8 cellular contexts compared by ENCODE assay signal in the genomic region with DNA sequence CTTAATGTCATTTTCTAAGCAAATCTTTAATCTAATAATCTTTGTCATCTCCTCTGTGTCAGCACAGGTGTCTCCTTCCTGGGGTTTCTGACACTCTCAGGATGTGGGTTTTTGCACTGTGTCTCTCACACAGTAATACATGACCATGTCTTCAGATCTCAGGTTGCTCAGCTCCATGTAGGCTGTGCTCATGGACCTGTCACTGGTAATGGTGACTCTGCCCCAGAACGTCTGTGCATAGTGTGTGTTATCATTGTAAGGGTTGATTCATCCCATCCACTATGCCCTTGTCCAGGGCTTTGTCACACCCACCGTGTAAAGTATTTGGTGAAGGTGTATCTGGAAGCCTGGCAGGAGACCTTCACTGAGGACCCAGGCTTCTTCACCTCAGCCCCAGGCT.
DNase-seq lines count a peak whose midpoint lies in the region; ATAC-seq, FAIRE-seq and TF ChIP-seq lines count a peak whose summit lies in the region.
"Not testable (repeated sequence)": the region's sequence is repeated elsewhere in the genome, so short reads cannot be mapped to it uniquely, and the experiment has no call there.

No MANE protein-coding gene starts in this region.

- not testable (repeated sequence) for H3K9me1 ChIP-seq in K562 (ENCODE audit: control insufficient read depth, insufficient read depth, low read length)

- not testable (repeated sequence) for TF ChIP-seq EP300 in K562 (IDR thresholded peaks at IDR 0.05; ENCODE audit: low read length)

- H2AFZ ChIP-seq in DND-41 (ENCODE audit: low read depth, low read length); K562 (ENCODE audit: low read depth, low read length): not testable (repeated sequence)

- H3K4me3 ChIP-seq in DND-41 (ENCODE audit: low read depth in 1 of 2, low read length in 2 of 2); K562: not testable (repeated sequence)

- TF ChIP-seq POLR2A in K562 (conservative IDR thresholded peaks at IDR 0.05): not testable (repeated sequence)

- intact Hi-C loops in CD4-positive, alpha-beta T cell (cut with DNase I, micrococcal nuclease); activated CD4-positive, alpha-beta T cell treated with anti-CD3 and anti-CD28 coated beads for 36 hours (cut with DNase I, micrococcal nuclease); K562 (cut with micrococcal nuclease): not testable (repeated sequence)

- WGBS in K562 (ENCODE audit: insufficient coverage, low coverage, missing lambda C conversion rate): no CpG with 5 or more reads among the region's 2 CpGs

- not testable (repeated sequence) for H3K9me3 Mint-ChIP-seq in CD4-positive, alpha-beta T cell; activated CD4-positive, alpha-beta T cell treated with anti-CD3 and anti-CD28 coated beads for 36 hours (ENCODE audit: low read depth); activated T-helper 17 cell treated with anti-CD3 and anti-CD28 coated beads, Interleukin-2, amount 50 U/mL, for 72 hours; effector memory CD8-positive, alpha-beta T cell; stimulated activated effector memory CD8-positive, alpha-beta T cell treated with anti-CD3 and anti-CD28 coated beads, Interleukin-12 subunit alpha, Interleukin-12 subunit beta, amount 100 ng/mL, for 72 hours

- not testable (repeated sequence) for H3K36me3 Mint-ChIP-seq in CD4-positive, alpha-beta T cell (ENCODE audit: low read depth); T-helper 17 cell (ENCODE audit: low read depth); activated CD4-positive, alpha-beta T cell treated with anti-CD3 and anti-CD28 coated beads for 36 hours (ENCODE audit: low read depth); activated T-helper 17 cell treated with anti-CD3 and anti-CD28 coated beads, Interleukin-2, amount 50 U/mL, for 72 hours (ENCODE audit: low read depth); effector memory CD8-positive, alpha-beta T cell (ENCODE audit: insufficient read depth); stimulated activated effector memory CD8-positive, alpha-beta T cell treated with anti-CD3 and anti-CD28 coated beads, Interleukin-12 subunit alpha, Interleukin-12 subunit beta, amount 100 ng/mL, for 72 hours

- H3K9ac ChIP-seq in DND-41 (ENCODE audit: low read depth, low read length); K562 (ENCODE audit: insufficient read depth in 1 of 2, low read depth in 2 of 2, low read length in 2 of 2): not testable (repeated sequence)

- not testable (repeated sequence) for H3K27ac ChIP-seq in CD4-positive, alpha-beta T cell (ENCODE audit: low read depth, low read length); DND-41 (ENCODE audit: low read length); K562 (ENCODE audit: extremely low read depth, low read depth, low read length)

- H3K27me3 ChIP-seq in CD4-positive, alpha-beta T cell (ENCODE audit: control insufficient read depth, insufficient read depth, low read length); DND-41 (ENCODE audit: insufficient read depth, low read length, poor library complexity); K562 (ENCODE audit: control insufficient read depth in 2 of 2, insufficient read depth in 2 of 2, low read length in 2 of 2): not testable (repeated sequence)

- not testable (repeated sequence) for H3K9me3 ChIP-seq in CD4-positive, alpha-beta T cell (ENCODE audit: control insufficient read depth, low read length); DND-41 (ENCODE audit: insufficient read depth, low read length, severe bottlenecking); T-helper 17 cell (ENCODE audit: control insufficient read depth, low read length, poor library complexity, severe bottlenecking); K562 (replicated peaks; ENCODE audit: control insufficient read depth, insufficient read depth, low read depth, low read length)

- POLR2A ChIA-PET in CD4-positive, alpha-beta T cell (lab: Charles Lee); activated CD4-positive, alpha-beta T cell treated with anti-CD3 and anti-CD28 coated beads for 36 hours (lab: Charles Lee); K562 (lab: Yijun Ruan, JAX): not testable (repeated sequence)

- CTCF ChIA-PET in CD4-positive, alpha-beta T cell (lab: Charles Lee); activated CD4-positive, alpha-beta T cell treated with anti-CD3 and anti-CD28 coated beads for 36 hours (lab: Charles Lee); K562 (lab: Yijun Ruan, JAX; ENCODE audit: low intra/inter-chr PET ratio): not testable (repeated sequence)

- H3K4me1 ChIP-seq in DND-41 (ENCODE audit: insufficient read depth, low read length); K562 (replicated peaks in 1 of 2; ENCODE audit: control insufficient read depth in 2 of 2, insufficient read depth in 2 of 2, low read length in 2 of 2): not testable (repeated sequence)

- not testable (repeated sequence) for BruUV-seq in K562 (replicated peaks; lab: Mats Ljungman, UMichigan)

- H3K4me3 Mint-ChIP-seq in CD4-positive, alpha-beta T cell; T-helper 17 cell; activated CD4-positive, alpha-beta T cell treated with anti-CD3 and anti-CD28 coated beads for 36 hours; activated T-helper 17 cell treated with anti-CD3 and anti-CD28 coated beads, Interleukin-2, amount 50 U/mL, for 72 hours; effector memory CD8-positive, alpha-beta T cell; stimulated activated effector memory CD8-positive, alpha-beta T cell treated with anti-CD3 and anti-CD28 coated beads, Interleukin-12 subunit alpha, Interleukin-12 subunit beta, amount 100 ng/mL, for 72 hours: not testable (repeated sequence)

- DNase-seq in CD4-positive, alpha-beta T cell; DND-41; T-helper 17 cell; activated CD4-positive, alpha-beta T cell treated with anti-CD3 and anti-CD28 coated beads for 36 hours; K562 (ENCODE audit: extremely low read depth in 1 of 4, low spot score in 3 of 4); effector memory CD8-positive, alpha-beta T cell; stimulated activated effector memory CD8-positive, alpha-beta T cell treated with anti-CD3 and anti-CD28 coated beads, Interleukin-12 subunit alpha, Interleukin-12 subunit beta, amount 100 ng/mL, for 72 hours (ENCODE audit: low spot score in 2 of 2): not testable (repeated sequence)

- not testable (repeated sequence) for H4K20me1 ChIP-seq in DND-41 (ENCODE audit: insufficient read depth, low read length); K562 (replicated peaks; ENCODE audit: control insufficient read depth, insufficient read depth, low read length)

- not testable (repeated sequence) for H3K27ac Mint-ChIP-seq in CD4-positive, alpha-beta T cell; T-helper 17 cell; activated CD4-positive, alpha-beta T cell treated with anti-CD3 and anti-CD28 coated beads for 36 hours; activated T-helper 17 cell treated with anti-CD3 and anti-CD28 coated beads, Interleukin-2, amount 50 U/mL, for 72 hours; effector memory CD8-positive, alpha-beta T cell; stimulated activated effector memory CD8-positive, alpha-beta T cell treated with anti-CD3 and anti-CD28 coated beads, Interleukin-12 subunit alpha, Interleukin-12 subunit beta, amount 100 ng/mL, for 72 hours

- not testable (repeated sequence) for H3K36me3 ChIP-seq in DND-41 (ENCODE audit: insufficient read depth, low read length); K562 (ENCODE audit: control insufficient read depth, insufficient read depth, low read length)

- TF ChIP-seq RAD21 in K562 (CRISPR knock-in tag; conservative IDR thresholded peaks at IDR 0.05 in 1 of 2, IDR thresholded peaks at IDR 0.05 in 1 of 2): not testable (repeated sequence)

- not testable (repeated sequence) for H3K27me3 Mint-ChIP-seq in CD4-positive, alpha-beta T cell; T-helper 17 cell; activated CD4-positive, alpha-beta T cell treated with anti-CD3 and anti-CD28 coated beads for 36 hours; activated T-helper 17 cell treated with anti-CD3 and anti-CD28 coated beads, Interleukin-2, amount 50 U/mL, for 72 hours; effector memory CD8-positive, alpha-beta T cell

- ATAC-seq in CD4-positive, alpha-beta T cell (ENCODE audit: poor library complexity): peak; percentile 93
- peak; percentile 88 for ATAC-seq in DND-41 (ENCODE audit: insufficient read depth, low read depth)
- ATAC-seq in T-helper 17 cell: peak; percentile 61
- ATAC-seq in activated CD4-positive, alpha-beta T cell treated with anti-CD3 and anti-CD28 coated beads for 36 hours: peak; percentile 79
- peak; percentile 69 for ATAC-seq in activated T-helper 17 cell treated with anti-CD3 and anti-CD28 coated beads, Interleukin-2, amount 50 U/mL, for 72 hours (replicated peaks)
- ATAC-seq in K562: not testable (repeated sequence)
- peak; percentile 55 for ATAC-seq in effector memory CD8-positive, alpha-beta T cell (replicated peaks)
- ATAC-seq in stimulated activated effector memory CD8-positive, alpha-beta T cell treated with anti-CD3 and anti-CD28 coated beads, Interleukin-12 subunit alpha, Interleukin-12 subunit beta, amount 100 ng/mL, for 72 hours: peak; percentile 71

- TF ChIP-seq CTCF in CD4-positive, alpha-beta T cell (IDR thresholded peaks at IDR 0.05); DND-41 (IDR thresholded peaks at IDR 0.05; ENCODE audit: borderline replicate concordance, extremely low read depth, low read length, poor library complexity, severe bottlenecking); K562 (IDR thresholded peaks at IDR 0.05 in 2 of 3, conservative IDR thresholded peaks at IDR 0.05 in 1 of 3; ENCODE audit: insufficient read depth in 2 of 3, low read depth in 1 of 3, low read length in 3 of 3): not testable (repeated sequence)

- FAIRE-seq in K562 (lab: Jason Lieb, UNC): peak; percentile 42

- in situ Hi-C loops in K562 (cut with MboI): not testable (repeated sequence)

- not testable (repeated sequence) for H3K4me1 Mint-ChIP-seq in CD4-positive, alpha-beta T cell (ENCODE audit: low read depth); T-helper 17 cell; activated CD4-positive, alpha-beta T cell treated with anti-CD3 and anti-CD28 coated beads for 36 hours; activated T-helper 17 cell treated with anti-CD3 and anti-CD28 coated beads, Interleukin-2, amount 50 U/mL, for 72 hours; effector memory CD8-positive, alpha-beta T cell (ENCODE audit: low read depth in 2 of 2); stimulated activated effector memory CD8-positive, alpha-beta T cell treated with anti-CD3 and anti-CD28 coated beads, Interleukin-12 subunit alpha, Interleukin-12 subunit beta, amount 100 ng/mL, for 72 hours

- H3K4me2 ChIP-seq in DND-41 (ENCODE audit: insufficient read depth, low read length); K562 (ENCODE audit: insufficient read depth, low read length): not testable (repeated sequence)

- not testable (repeated sequence) for H3K79me2 ChIP-seq in DND-41 (ENCODE audit: insufficient read depth, low read length); K562 (ENCODE audit: control insufficient read depth, insufficient read depth, low read length)
